ENCODE assay signal across 20 cellular contexts in genomic region chr7:102312317-102312716, GRCh38.
A peak's percentile ranks its signal among the peaks of the same experiment; 100 is the strongest.
DNase-seq lines count a peak whose midpoint lies in the region; ATAC-seq and TF ChIP-seq lines count a peak whose summit lies in the region.
"Had no signal": no experiment of that assay in that cellular context is flagged by ENCODE, and none has a peak within 500 bp of the region (broad histone marks: within the 10 kb centered on the region; RNA-seq: fewer than 3 reads in every experiment).

No MANE protein-coding gene starts in this region.

- peaks cover 33% of the 10 kb centered on the region for H3K79me2 ChIP-seq in SU-DHL-6 (ENCODE audit: insufficient read depth, low read length)

- H3K27ac Mint-ChIP-seq in stimulated activated naive B cell treated with anti-CD40 and anti-IgM and Interleukin-4, amounts not matched to agents 10 μg/mL and 1 μg/mL and 100 μg/mL, for 72 hours, result peak overlapping the region; percentile 73
- H3K27ac Mint-ChIP-seq: T-helper 1 cell treated with Interleukin-12 subunit alpha and Interleukin-12 subunit beta and Interleukin-4 antibody, amounts not matched to agents 30 μg/mL and 1 μg/mL, for 36 hours had no signal

- CTCF ChIA-PET in HEK293 (lab: Yijun Ruan, JAX), result no interaction called here

- no peak for TF ChIP-seq CTCF in HEK293 (tag by site-specific recombination; IDR thresholded peaks at IDR 0.05)
- TF ChIP-seq CTCF in SU-DHL-6 (IDR thresholded peaks at IDR 0.05; ENCODE audit: insufficient read depth, low read length, poor library complexity, severe bottlenecking), result no peak

- no peaks in the 10 kb centered on the region for H3K9me2 ChIP-seq in SU-DHL-6 (replicated peaks; ENCODE audit: insufficient read depth, low read length)

- POLR2A ChIA-PET in HEK293 (lab: Yijun Ruan, JAX), result interaction anchor here (0.6 kb wide), 1 partner anchor 14 kb away, joined by 3 read pairs; no protein-coding TSS in a partner anchor

- H2AFZ ChIP-seq in SU-DHL-6 (ENCODE audit: low read depth, low read length, severe bottlenecking), result no peak overlapping the region

- no peaks in the 10 kb centered on the region for H3K27me3 ChIP-seq in BLaER1 treated with 17β-estradiol and CSF1 and Interleukin-3, amounts not matched to agents 10 nM and 100 nM
- H3K27me3 ChIP-seq in SU-DHL-6 (ENCODE audit: low read length), result no peaks in the 10 kb centered on the region
- H3K27me3 ChIP-seq: Peyer's patch, SJSA1 had no signal

- H3K27me3 Mint-ChIP-seq in stimulated activated naive B cell treated with anti-CD40 and anti-IgM and Interleukin-4, amounts not matched to agents 10 μg/mL and 1 μg/mL and 100 μg/mL, for 72 hours, result no peaks in the 10 kb centered on the region

- peaks cover 30 to 63% (median 55%) of the 10 kb centered on the region in 10 experiments for H3K4me1 ChIP-seq in BLaER1 treated with 17β-estradiol and CSF1 and Interleukin-3, amounts not matched to agents 10 nM and 100 nM
- H3K4me1 ChIP-seq in HEK293 (ENCODE audit: control insufficient read depth, insufficient read depth, low read length), result peaks cover 4% of the 10 kb centered on the region; the same call in 1 of the 2 replicates

- H3K36me3 ChIP-seq in BLaER1 treated with 17β-estradiol and CSF1 and Interleukin-3, amounts not matched to agents 10 nM and 100 nM, result peaks cover 43 to 91% (median 69%) of the 10 kb centered on the region in 11 experiments
- H3K36me3 ChIP-seq in HEK293 (ENCODE audit: control insufficient read depth in 2 of 2, insufficient read depth in 1 of 2, low read length in 2 of 2) (no peaks in the 10 kb centered on the region; a peak in 1 of 3 replicates), SU-DHL-6 (ENCODE audit: low read length) (peaks cover 31% of the 10 kb centered on the region)
- H3K36me3 ChIP-seq: Peyer's patch had no signal

- H3K27ac ChIP-seq in BLaER1 treated with 17β-estradiol and CSF1 and Interleukin-3, amounts not matched to agents 10 nM and 100 nM, result peak overlapping the region in 9 of 11 experiments; percentile 4 to 97 (median 57); a peak in 16 of 22 replicates
- H3K27ac ChIP-seq in HEK293 (ENCODE audit: extremely low read depth, low read depth, low read length) (no peak overlapping the region), SU-DHL-6 (ENCODE audit: low read depth, low read length) (peak overlapping the region; percentile 94)
- H3K27ac ChIP-seq: KMS-11, Peyer's patch, SJSA1 had no signal

- peaks cover 77% of the 10 kb centered on the region for H3F3A ChIP-seq in SU-DHL-6 (ENCODE audit: insufficient read depth)

- peaks cover 0 to 34% (median 0%) of the 10 kb centered on the region in 11 experiments; a peak in 6 of 22 replicates for H4K20me1 ChIP-seq in BLaER1 treated with 17β-estradiol and CSF1 and Interleukin-3, amounts not matched to agents 10 nM and 100 nM
- H4K20me1 ChIP-seq in SU-DHL-6 (ENCODE audit: low read depth, low read length), result no peaks in the 10 kb centered on the region

- peak overlapping the region; percentile 27 to 92 (median 76); a peak in 20 of 22 replicates for H3K4me2 ChIP-seq in BLaER1 treated with 17β-estradiol and CSF1 and Interleukin-3, amounts not matched to agents 10 nM and 100 nM
- H3K4me2 ChIP-seq in SU-DHL-6 (ENCODE audit: low read depth, low read length, poor library complexity, severe bottlenecking), result peak overlapping the region; percentile 52
- H3K4me2 ChIP-seq: KMS-11 had no signal

- ATAC-seq in stimulated activated naive B cell treated with anti-CD40 and anti-IgM and Interleukin-4, amounts not matched to agents 10 μg/mL and 1 μg/mL and 100 μg/mL, for 72 hours (replicated peaks), result no peak
- no peak for ATAC-seq in GM21423 (IDR thresholded peaks at IDR 0.05; ENCODE audit: unreplicated experiment)
- ATAC-seq: GM12878, HepG2 had no signal

- H3K9ac ChIP-seq in BLaER1 treated with 17β-estradiol and CSF1 and Interleukin-3, amounts not matched to agents 10 nM and 100 nM, result peak overlapping the region in 8 of 11 experiments; percentile 20 to 66 (median 51); a peak in 14 of 22 replicates
- peak overlapping the region; percentile 37 for H3K9ac ChIP-seq in SU-DHL-6 (ENCODE audit: low read length)
- H3K9ac ChIP-seq: KMS-11 had no signal

- peaks cover 47 to 53% of the 10 kb centered on the region in 2 donors for H3K36me3 Mint-ChIP-seq in stimulated activated naive B cell treated with anti-CD40 and anti-IgM and Interleukin-4, amounts not matched to agents 10 μg/mL and 1 μg/mL and 100 μg/mL, for 72 hours

- no peaks in the 10 kb centered on the region for H3K9me3 ChIP-seq in BLaER1 treated with 17β-estradiol and CSF1 and Interleukin-3, amounts not matched to agents 10 nM and 100 nM (replicated peaks in 1 of 11)
- H3K9me3 ChIP-seq in HEK293 (ENCODE audit: control insufficient read depth, insufficient read depth, low read depth, low read length) (no peaks in the 10 kb centered on the region), SU-DHL-6 (ENCODE audit: insufficient read depth, low read length) (no peaks in the 10 kb centered on the region)
- H3K9me3 ChIP-seq: Peyer's patch, SJSA1 had no signal

- peaks cover 23 to 47% of the 10 kb centered on the region in 2 donors for H3K4me1 Mint-ChIP-seq in stimulated activated naive B cell treated with anti-CD40 and anti-IgM and Interleukin-4, amounts not matched to agents 10 μg/mL and 1 μg/mL and 100 μg/mL, for 72 hours

- no peak overlapping the region; a peak in 1 of 20 replicates for H3K4me3 ChIP-seq in BLaER1 treated with 17β-estradiol and CSF1 and Interleukin-3, amounts not matched to agents 10 nM and 100 nM
- H3K4me3 ChIP-seq in HEK293 (ENCODE audit: low read depth, low read length) (no peak overlapping the region), SU-DHL-6 (ENCODE audit: insufficient read depth, low read length, poor library complexity, severe bottlenecking) (no peak overlapping the region)
- H3K4me3 ChIP-seq: GM12878, Peyer's patch, SJSA1 had no signal

- H3K4me3 Mint-ChIP-seq in stimulated activated naive B cell treated with anti-CD40 and anti-IgM and Interleukin-4, amounts not matched to agents 10 μg/mL and 1 μg/mL and 100 μg/mL, for 72 hours, result peak overlapping the region in 1 of 2 donors; percentile 25
- H3K4me3 Mint-ChIP-seq: T-helper 1 cell treated with Interleukin-12 subunit alpha and Interleukin-12 subunit beta and Interleukin-4 antibody, amounts not matched to agents 30 μg/mL and 1 μg/mL, for 36 hours had no signal

- DNase-seq in stimulated activated naive B cell treated with anti-CD40 and anti-IgM and Interleukin-4, amounts not matched to agents 10 μg/mL and 1 μg/mL and 100 μg/mL, for 72 hours, result no peak
- DNase-seq in SHP77 treated with DMSO at 0.1 percent for 48 hours (lab: John Stamatoyannopoulos, UW) (no peak), NCI-H748 (lab: John Stamatoyannopoulos, UW; ENCODE audit: unreplicated experiment) (no peak), RPMI8226 (no peak)
- DNase-seq: AML-193, NCI-H1105, NCI-H146, NCI-H2029, NCI-H510A, NCI-H748 treated with DMSO at 0.1 percent for 48 hours, Peyer's patch had no signal

- no peaks in the 10 kb centered on the region for H3K9me3 Mint-ChIP-seq in stimulated activated naive B cell treated with anti-CD40 and anti-IgM and Interleukin-4, amounts not matched to agents 10 μg/mL and 1 μg/mL and 100 μg/mL, for 72 hours
- H3K9me3 Mint-ChIP-seq: T-helper 1 cell treated with Interleukin-12 subunit alpha and Interleukin-12 subunit beta and Interleukin-4 antibody, amounts not matched to agents 30 μg/mL and 1 μg/mL, for 36 hours had no signal

TF ChIP-seq in HEK293, 187 proteins besides CTCF, POLR2A, EP300 and RAD21:
- TF ChIP-seq ZNF366 (tag by site-specific recombination; conservative IDR thresholded peaks at IDR 0.05) (peak; percentile 56; the same call in 1 of the 2 replicates), ZBTB20 (tag by site-specific recombination; IDR thresholded peaks at IDR 0.05) (no peak)
